In genomic region chr7:116524609-116525297, GRCh38 we compare ENCODE assay signal across 8 cellular contexts. TPM values are rescaled to one million over a fixed set of nuclear protein-coding genes. Genes with fewer than 3 reads are reported as not detected.
DNase-seq lines count a peak whose midpoint lies in the region; ATAC-seq, FAIRE-seq and TF ChIP-seq lines count a peak whose summit lies in the region.

TSS of gene CAV1 (plus strand) at chr7:116525036. CDS start at chr7:116525063, 27 bp downstream.

- H3K4me1 ChIP-seq in A549: peaks cover 59% of the 10 kb centered on the region
- H3K4me1 ChIP-seq in NT2/D1 (ENCODE audit: insufficient read depth, insufficient read length): no peaks in the 10 kb centered on the region
- peaks cover 0 to 41% (median 0%) of the 10 kb centered on the region in 3 donors for H3K4me1 ChIP-seq in gastroesophageal sphincter
- peaks cover 11% of the 10 kb centered on the region for H3K4me1 ChIP-seq in upper lobe of right lung

- peak; percentile 52 to 78 for TF ChIP-seq RAD21 in A549 (conservative IDR thresholded peaks at IDR 0.05 in 1 of 2, IDR thresholded peaks at IDR 0.05 in 1 of 2)

- peaks cover 0 to 10% of the 10 kb centered on the region in 2 donors for H3K36me3 Mint-ChIP-seq in activated naive CD4-positive, alpha-beta T cell treated with anti-CD3 and anti-CD28 coated beads, Interleukin-2, amount 50 U/mL, for 72 hours
- H3K36me3 Mint-ChIP-seq in nephron progenitor cell (ENCODE audit: low read depth): no peaks in the 10 kb centered on the region

- H3K27me3 Mint-ChIP-seq in nephron progenitor cell (ENCODE audit: low read depth, poor library complexity): peaks cover 75% of the 10 kb centered on the region

- H3K36me3 ChIP-seq in NT2/D1 (ENCODE audit: insufficient read depth, insufficient read length, low read length) (peaks cover 19% of the 10 kb centered on the region), gastroesophageal sphincter (peaks cover 0 to 9% of the 10 kb centered on the region in 2 donors), upper lobe of right lung (no peaks in the 10 kb centered on the region)

- H3K9me3 ChIP-seq in A549 (no peaks in the 10 kb centered on the region), NT2/D1 (ENCODE audit: insufficient read depth, low read length) (no peaks in the 10 kb centered on the region), gastroesophageal sphincter (no peaks in the 10 kb centered on the region), upper lobe of right lung (no peaks in the 10 kb centered on the region)

- TF ChIP-seq EP300 in A549 (IDR thresholded peaks at IDR 0.05): peak; percentile 36 to 78; a peak in 3 of 5 replicates
- no peak for TF ChIP-seq EP300 in gastroesophageal sphincter (IDR thresholded peaks at IDR 0.05)

- H3K9ac ChIP-seq in NT2/D1 (ENCODE audit: insufficient read length, low read depth): peak within 1 kb of the TSS; percentile 82

- 1% methylated on average over 41 of the region's 42 CpGs for WGBS in A549 (ENCODE audit: missing lambda C conversion rate)
- 0% methylated on average over 24 of the region's 42 CpGs; no CpG with 5 or more reads in 1 of the 2 donors for WGBS in gastroesophageal sphincter (ENCODE audit: low coverage in 1 of 2), 2 donors

- H3K27ac Mint-ChIP-seq in activated naive CD4-positive, alpha-beta T cell treated with anti-CD3 and anti-CD28 coated beads, Interleukin-2, amount 50 U/mL, for 72 hours: no peak within 1 kb of the TSS
- no peak within 1 kb of the TSS for H3K27ac Mint-ChIP-seq in nephron progenitor cell

- H3K4me1 Mint-ChIP-seq in nephron progenitor cell: peaks cover 20% of the 10 kb centered on the region

- no peaks in the 10 kb centered on the region for H3K9me3 Mint-ChIP-seq in activated naive CD4-positive, alpha-beta T cell treated with anti-CD3 and anti-CD28 coated beads, Interleukin-2, amount 50 U/mL, for 72 hours
- H3K9me3 Mint-ChIP-seq in nephron progenitor cell: no peaks in the 10 kb centered on the region

- H3K4me3 ChIP-seq in A549 (peak within 1 kb of the TSS; percentile 78), NT2/D1 (ENCODE audit: insufficient read length, low read depth) (peak within 1 kb of the TSS; percentile 68), gastroesophageal sphincter (peak within 1 kb of the TSS; percentile 68 to 75), upper lobe of right lung (peak within 1 kb of the TSS; percentile 68)

- TF ChIP-seq CTCF in A549 (IDR thresholded peaks at IDR 0.05) (peak; percentile 18; the same call in 1 of the 3 replicates), gastroesophageal sphincter (IDR thresholded peaks at IDR 0.05) (peak in 3 of 4 experiments; percentile 56 to 61 (median 56)), nephron progenitor cell (IDR thresholded peaks at IDR 0.05) (no peak), upper lobe of right lung (IDR thresholded peaks at IDR 0.05) (peak; percentile 25), D721Med (IDR thresholded peaks at IDR 0.05; ENCODE audit: insufficient read depth, missing control alignments) (no peak)

- intact Hi-C loops in upper lobe of right lung (cut with DNase I): loop anchor here (10.0 kb wide), 2 partner anchors 50 to 260 kb away; no protein-coding TSS in a partner anchor

- DNase-seq in A549 (ENCODE audit: low read depth in 1 of 2, low spot score in 1 of 2) (peak; percentile 93 to 96), NT2/D1 (ENCODE audit: low read depth, low spot score) (peak; percentile 59), nephron progenitor cell (peak; percentile 44), upper lobe of right lung (peak; percentile 89), D721Med (ENCODE audit: insufficient read length, low spot score) (no peak)
- peak in 1 of 2 donors; percentile 6 for DNase-seq in activated naive CD4-positive, alpha-beta T cell treated with anti-CD3 and anti-CD28 coated beads, Interleukin-2, amount 50 U/mL, for 72 hours (ENCODE audit: low spot score in 2 of 2)

- peak within 1 kb of the TSS; percentile 87 for H3K4me3 Mint-ChIP-seq in nephron progenitor cell

- CTCF ChIA-PET in A549 (lab: Yijun Ruan, JAX): interaction anchor here (0.8 to 4.3 kb wide), 33 partner anchors 9 to 351 kb away, joined by 3 to 108 read pairs (median 12); partner anchors contain the start of gene CAV2

- no peaks in the 10 kb centered on the region for H3K27me3 ChIP-seq in NT2/D1 (ENCODE audit: insufficient read depth, insufficient read length)
- H3K27me3 ChIP-seq in gastroesophageal sphincter: no peaks in the 10 kb centered on the region
- H3K27me3 ChIP-seq in upper lobe of right lung: no peaks in the 10 kb centered on the region

- H3K4me2 ChIP-seq in A549: peak within 1 kb of the TSS; percentile 98

- peak; percentile 76 to 82 for ATAC-seq in A549
- peak; percentile 35 for ATAC-seq in GM19035 (IDR thresholded peaks at IDR 0.05; ENCODE audit: unreplicated experiment)
- ATAC-seq in activated naive CD4-positive, alpha-beta T cell treated with anti-CD3 and anti-CD28 coated beads, Interleukin-2, amount 50 U/mL, for 72 hours: peak; percentile 35 to 39
- peak; percentile 87 for ATAC-seq in gastroesophageal sphincter
- peak; percentile 76 for ATAC-seq in upper lobe of right lung

- TF ChIP-seq POLR2A in A549 (IDR thresholded peaks at IDR 0.05; ENCODE audit: low read length) (peak; percentile 8; the same call in 1 of the 2 replicates), gastroesophageal sphincter (IDR thresholded peaks at IDR 0.05) (peak; percentile 59 to 72)

- no peak for FAIRE-seq in A549 (lab: Jason Lieb, UNC)
- FAIRE-seq in D721Med (lab: Jason Lieb, UNC): no peak

- POLR2A ChIA-PET in A549 (lab: Yijun Ruan, JAX): interaction anchor here (0.7 to 3.3 kb wide), 9 partner anchors 13 to 266 kb away, joined by 3 to 50 read pairs (median 14); partner anchors contain the start of gene CAV2

- peak within 1 kb of the TSS; percentile 99 for H3K27ac ChIP-seq in A549
- H3K27ac ChIP-seq in gastroesophageal sphincter: peak within 1 kb of the TSS; percentile 91 to 98 (median 95)
- peak within 1 kb of the TSS; percentile 90 for H3K27ac ChIP-seq in upper lobe of right lung

TF ChIP-seq in A549, 52 proteins besides CTCF, POLR2A, EP300 and RAD21 (continues in another document):
- TF ChIP-seq TFCP2L1 (CRISPR knock-in tag; IDR thresholded peaks at IDR 0.05) (0 out of 2 replicates have a peak, but pooled peaks have one; percentile 33), JUN (IDR thresholded peaks at IDR 0.05) (peak; percentile 86 to 92; a peak in 4 of 5 replicates), FOSB (CRISPR knock-in tag; IDR thresholded peaks at IDR 0.05) (0 out of 2 replicates have a peak, but pooled peaks have one; percentile 47), ZFP36 (IDR thresholded peaks at IDR 0.05; ENCODE audit: borderline replicate concordance, partially characterized antibody) (no peak), HOXB5 (CRISPR knock-in tag; IDR thresholded peaks at IDR 0.05) (0 out of 2 replicates have a peak, but pooled peaks have one; percentile 7), JUNB (IDR thresholded peaks at IDR 0.05) (peak; percentile 68), CHD2 (IDR thresholded peaks at IDR 0.05; ENCODE audit: low read length, partially characterized antibody) (no peak), SMC3 (IDR thresholded peaks at IDR 0.05) (peak; percentile 73), PBX3 (IDR thresholded peaks at IDR 0.05) (0 out of 2 replicates have a peak, but pooled peaks have one; percentile 13), MAFK (IDR thresholded peaks at IDR 0.05; ENCODE audit: partially characterized antibody) (no peak), HES2 (IDR thresholded peaks at IDR 0.05) (no peak), GATA3 (IDR thresholded peaks at IDR 0.05; ENCODE audit: borderline replicate concordance) (peak; percentile 74), BCL3 (IDR thresholded peaks at IDR 0.05) (peak; percentile 88; the same call in 2 of the 3 replicates), E2F6 (IDR thresholded peaks at IDR 0.05; ENCODE audit: borderline replicate concordance, low read depth) (peak; percentile 62; the same call in 1 of the 2 replicates), CEBPB (IDR thresholded peaks at IDR 0.05) (peak; percentile 33 to 64; a peak in 1 of 4 replicates)

RNA-seq across cellular contexts. Expression of gene CAV1, which starts in this region (rescaled TPM):
- polyA plus RNA-seq in A549 (2011; rRNA removed) (365 and 529 TPM in 2 replicates), A549 (2017; fragmentation: RNase III; extraction: RNeasy Plus Mini Kit Qiagen cat#74134 plus additional on column Dnase treatment) (493 to 547 TPM (median 530 TPM) in 3 replicates)
- 589 and 611 TPM in 2 replicates for polyA plus RNA-seq in A549 (2012; cell fraction: cytosol; rRNA removed)
- 290 and 502 TPM in 2 replicates for polyA plus RNA-seq in A549 (2012; cell fraction: nucleus; rRNA removed)
- 537 and 542 TPM in 2 replicates for polyA minus RNA-seq in A549 (2011; rRNA and poly(A)+ RNA removed)
- total RNA-seq in activated naive CD4-positive, alpha-beta T cell treated with anti-CD3 and anti-CD28 coated beads, Interleukin-2, amount 50 U/mL, for 72 hours: not detected
- total RNA-seq in gastroesophageal sphincter (100 to 1,000 TPM; 546 to 772 (median 602) TPM), upper lobe of right lung (695 TPM)

Comparison
In these comparisons a context has a peak if more than half of its experiments do, and no peak if none do; other contexts are left out.
1. RNA of gene CAV1 (total RNA-seq): 695 TPM in upper lobe of right lung (single experiment) and 546 to 772 TPM in gastroesophageal sphincter; not detected in activated naive CD4-positive, alpha-beta T cell treated with anti-CD3 and anti-CD28 coated beads, Interleukin-2, amount 50 U/mL, for 72 hours; every median in the first group is over 100 times any median in the second.
2. Peak in ATAC-seq in activated naive CD4-positive, alpha-beta T cell treated with anti-CD3 and anti-CD28 coated beads, Interleukin-2, amount 50 U/mL, for 72 hours; RNA of the gene not detected or under 1 TPM.
3. ATAC-seq: peak in every context shown above with its lines; median percentile 87 in gastroesophageal sphincter; 79 in A549; 76 in upper lobe of right lung; 37 in activated naive CD4-positive, alpha-beta T cell treated with anti-CD3 and anti-CD28 coated beads, Interleukin-2, amount 50 U/mL, for 72 hours; 35 in GM19035.
4. CTCF ChIP-seq: peak in A549 (single experiment), gastroesophageal sphincter (3 of 4) and upper lobe of right lung (single experiment); none in nephron progenitor cell (single experiment) and D721Med (single experiment).
5. Peak in every context shown above with its lines, with median percentiles within 50 percentile points of each other: H3K27ac ChIP-seq and H3K4me3 ChIP-seq.